Comparison of ENCODE assay signal across 8 cellular contexts in the genomic region with DNA sequence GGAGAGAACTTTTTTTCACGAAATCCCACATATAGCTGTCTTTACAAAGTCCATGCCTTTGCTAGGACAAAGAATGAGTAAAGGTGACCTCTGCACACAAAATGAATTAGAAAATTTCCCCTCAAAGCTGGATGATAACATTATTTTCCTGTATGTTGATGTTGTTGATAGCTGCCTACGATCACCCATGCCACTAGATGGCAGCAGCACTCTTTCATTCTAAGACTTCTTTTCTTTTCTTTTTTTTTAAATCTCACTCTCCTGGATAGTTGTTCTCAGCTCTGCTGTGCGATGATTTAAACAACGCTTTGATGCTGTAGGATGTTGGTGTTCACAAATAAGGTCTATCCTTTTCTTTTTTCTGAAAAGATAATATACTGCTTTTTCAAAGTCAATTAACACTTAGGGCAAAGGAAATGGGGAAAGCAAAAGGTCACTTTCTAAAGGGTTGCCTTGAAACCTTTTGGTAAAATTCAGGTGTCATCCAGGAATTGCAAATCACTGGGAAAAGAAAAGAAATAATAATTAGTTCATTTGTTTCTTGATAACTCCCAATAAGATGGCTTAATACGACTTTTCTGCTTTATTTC.
DNase-seq lines count a peak whose midpoint lies in the region; ATAC-seq and FAIRE-seq lines count a peak whose summit lies in the region.

No MANE protein-coding gene starts in this region.

- ATAC-seq in HG03378 (IDR thresholded peaks at IDR 0.05; ENCODE audit: unreplicated experiment) (peak; percentile 95), esophagus mucosa (peak; percentile 72)
- ATAC-seq in naive thymus-derived CD8-positive, alpha-beta T cell: peak in 1 of 2 donors; percentile 45

- H3K27me3 Mint-ChIP-seq in naive thymus-derived CD8-positive, alpha-beta T cell: peaks cover 2 to 13% (median 10%) of the 10 kb centered on the region in 5 donors

- H3K36me3 Mint-ChIP-seq in naive thymus-derived CD8-positive, alpha-beta T cell: no peaks in the 10 kb centered on the region

- no peaks in the 10 kb centered on the region for H3K9me3 Mint-ChIP-seq in naive thymus-derived CD8-positive, alpha-beta T cell

- no peak overlapping the region for H3K27ac Mint-ChIP-seq in naive thymus-derived CD8-positive, alpha-beta T cell

- DNase-seq in COR-L47 (lab: John Stamatoyannopoulos, UW): peak; percentile 36
- peak; percentile 34 for DNase-seq in GM19239 (ENCODE audit: insufficient read length, low spot score)
- peak; percentile 57 for DNase-seq in NCI-H345 treated with DMSO at 0.1 percent for 48 hours (lab: John Stamatoyannopoulos, UW; ENCODE audit: unreplicated experiment)
- DNase-seq in activated CD4-positive, alpha-beta T cell treated with anti-CD3 and anti-CD28 coated beads, Interleukin-2, amount 50 U/mL, for 1 hour: peak; percentile 22
- DNase-seq in naive thymus-derived CD8-positive, alpha-beta T cell: peak; percentile 10 to 63 (median 36)
- DNase-seq in urothelium cell line (ENCODE audit: low spot score): peak; percentile 47

- POLR2A ChIA-PET in naive thymus-derived CD8-positive, alpha-beta T cell (lab: Charles Lee): no interaction called here

- FAIRE-seq in GM19239 (lab: Jason Lieb, UNC) (peak; percentile 92), urothelium cell line (lab: Jason Lieb, UNC) (no peak)

- H3K4me1 Mint-ChIP-seq in naive thymus-derived CD8-positive, alpha-beta T cell: no peaks in the 10 kb centered on the region

- H3K4me3 Mint-ChIP-seq in naive thymus-derived CD8-positive, alpha-beta T cell: no peak overlapping the region
